30 cellular contexts compared by ENCODE assay signal in the genomic region with DNA sequence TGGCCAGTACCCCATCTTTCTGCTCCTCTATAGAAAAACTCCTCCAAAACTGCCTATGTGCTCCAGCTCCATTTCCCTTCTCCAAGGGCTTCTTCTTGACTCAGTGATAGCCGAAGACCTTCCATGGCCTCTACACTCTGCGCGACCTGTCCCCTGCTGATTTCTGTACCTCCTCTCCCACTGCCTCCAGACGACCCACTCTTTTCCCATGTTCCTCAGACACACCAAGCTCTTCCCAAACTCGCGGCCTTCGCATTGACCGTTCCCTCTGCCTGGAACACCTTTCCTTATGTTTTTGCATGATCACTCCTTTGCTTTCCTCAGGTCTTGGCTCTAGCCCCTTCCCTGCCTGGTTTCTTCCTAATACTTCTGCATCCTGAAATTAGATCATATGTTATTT.
"Had no signal": no experiment of that assay in that cellular context is flagged by ENCODE, and none has a peak within 500 bp of the region (broad histone marks: within the 10 kb centered on the region; RNA-seq: fewer than 3 reads in every experiment).

No MANE protein-coding gene starts in this region.

- H3K9me3 Mint-ChIP-seq: activated CD4-positive, alpha-beta T cell treated with anti-CD3 and anti-CD28 coated beads, Interleukin-2, amount 10 ng/mL, durations not matched to agents 7 days and 5 days; activated naive CD4-positive, alpha-beta T cell treated with anti-CD3 and anti-CD28 coated beads, Interleukin-2, amount 50 U/mL, for 24 hours; activated naive CD8-positive, alpha-beta T cell treated with anti-CD3 and anti-CD28 coated beads, Interleukin-2, amount 10 ng/mL, durations not matched to agents 7 days and 5 days; activated T-cell treated with anti-CD3 and anti-CD28 coated beads, Interleukin-2, amount 50 U/mL, for 24 hours; activated T-helper 2 cell treated with anti-CD3 and anti-CD28 coated beads, Interferon-gamma antibody, Interleukin-2, Interleukin-4, amounts not matched to agents 10 μg/mL and 5 μg/mL and 100 μg/mL, durations not matched to agents 14 hours and 24 hours and 36 hours; central memory CD8-positive, alpha-beta T cell; T-helper 1 cell treated with Interleukin-12 subunit alpha and Interleukin-12 subunit beta and Interleukin-4 antibody, amounts not matched to agents 30 μg/mL and 1 μg/mL, for 36 hours; T-helper 2 cell treated with Interferon-gamma antibody and Interleukin-4, amounts not matched to agents 5 μg/mL and 100 μg/mL, for 36 hours; WTC11 had no signal

- H3K9ac ChIP-seq: SK-N-SH had no signal

- H3K36me3 ChIP-seq: ascending aorta, cardiac muscle cell, SJSA1 had no signal

- H3K4me1 ChIP-seq: ascending aorta, SJSA1 had no signal

- H3K27ac ChIP-seq: ascending aorta, cardiac muscle cell, SJSA1 had no signal

- H3K36me3 Mint-ChIP-seq: activated naive CD4-positive, alpha-beta T cell treated with anti-CD3 and anti-CD28 coated beads, Interleukin-2, amount 50 U/mL, for 24 hours; activated naive CD8-positive, alpha-beta T cell treated with anti-CD3 and anti-CD28 coated beads, Interleukin-2, amount 10 ng/mL, durations not matched to agents 7 days and 5 days; WTC11 had no signal

- ATAC-seq: activated CD4-positive, alpha-beta T cell treated with anti-CD3 and anti-CD28 coated beads for 36 hours; activated CD4-positive, CD25-positive, alpha-beta regulatory T cell treated with anti-CD3 and anti-CD28 coated beads, Interleukin-2, amount 50 U/mL, for 24 hours; activated CD8-positive, alpha-beta T cell treated with anti-CD3 and anti-CD28 coated beads, Interleukin-2, amount 10 ng/mL, durations not matched to agents 7 days and 5 days; Panc1; WTC11 had no signal

- H3K27ac Mint-ChIP-seq: activated CD4-positive, alpha-beta T cell treated with anti-CD3 and anti-CD28 coated beads for 36 hours; activated CD4-positive, alpha-beta T cell treated with anti-CD3 and anti-CD28 coated beads, Interleukin-2, amount 10 ng/mL, durations not matched to agents 7 days and 5 days; activated CD8-positive, alpha-beta T cell treated with anti-CD3 and anti-CD28 coated beads, Interleukin-2, amount 10 ng/mL, durations not matched to agents 7 days and 5 days; activated naive CD4-positive, alpha-beta T cell treated with anti-CD3 and anti-CD28 coated beads, Interleukin-2, amount 50 U/mL, for 24 hours; activated naive CD8-positive, alpha-beta T cell treated with anti-CD3 and anti-CD28 coated beads, Interleukin-2, amount 10 ng/mL, durations not matched to agents 7 days and 5 days; activated T-cell treated with anti-CD3 and anti-CD28 coated beads, Interleukin-2, amount 50 U/mL, for 24 hours; activated T-helper 2 cell treated with anti-CD3 and anti-CD28 coated beads, Interferon-gamma antibody, Interleukin-2, Interleukin-4, amounts not matched to agents 10 μg/mL and 5 μg/mL and 100 μg/mL, durations not matched to agents 14 hours and 24 hours and 36 hours; T-helper 1 cell treated with Interleukin-12 subunit alpha and Interleukin-12 subunit beta and Interleukin-4 antibody, amounts not matched to agents 30 μg/mL and 1 μg/mL, for 36 hours; T-helper 2 cell treated with Interferon-gamma antibody and Interleukin-4, amounts not matched to agents 5 μg/mL and 100 μg/mL, for 36 hours; WTC11 had no signal

- DNase-seq: activated CD4-positive, alpha-beta T cell treated with anti-CD3 and anti-CD28 coated beads for 36 hours; activated CD4-positive, alpha-beta T cell treated with anti-CD3 and anti-CD28 coated beads, Interleukin-2, amount 10 ng/mL, durations not matched to agents 7 days and 5 days; activated CD4-positive, alpha-beta T cell treated with anti-CD3 and anti-CD28 coated beads, Interleukin-2, amount 50 U/mL, for 48 hours; activated CD8-positive, alpha-beta T cell treated with anti-CD3 and anti-CD28 coated beads, Interleukin-2, amount 10 ng/mL, durations not matched to agents 7 days and 5 days; activated gamma-delta T cell; activated naive CD4-positive, alpha-beta T cell treated with Interleukin-2 at 50 U/mL for 16 hours; activated naive CD8-positive, alpha-beta T cell treated with anti-CD3 and anti-CD28 coated beads, Interleukin-2, amount 10 ng/mL, durations not matched to agents 7 days and 5 days; activated T-cell treated with anti-CD3 and anti-CD28 coated beads, Interleukin-2, amount 50 U/mL, for 24 hours; amygdala; Karpas-422; NCI-H1048; NCI-H1105 treated with DMSO at 0.1 percent for 48 hours; NCI-H1436; NCI-H1930; NCI-H2081 treated with DMSO at 0.1 percent for 48 hours; NCI-H226; NCI-H524 treated with DMSO at 0.1 percent for 48 hours; SHP77 treated with DMSO at 0.1 percent for 48 hours; SK-N-SH had no signal

- H3K27me3 ChIP-seq: ascending aorta had no signal

- H3K9me3 ChIP-seq: ascending aorta had no signal

- H3K4me3 ChIP-seq: ascending aorta, cardiac muscle cell, SJSA1 had no signal

- H3K4me2 ChIP-seq: SK-N-SH had no signal

- H3K4me3 Mint-ChIP-seq: activated CD4-positive, alpha-beta T cell treated with anti-CD3 and anti-CD28 coated beads for 36 hours; activated CD4-positive, alpha-beta T cell treated with anti-CD3 and anti-CD28 coated beads, Interleukin-2, amount 10 ng/mL, durations not matched to agents 7 days and 5 days; activated CD8-positive, alpha-beta T cell treated with anti-CD3 and anti-CD28 coated beads, Interleukin-2, amount 10 ng/mL, durations not matched to agents 7 days and 5 days; activated naive CD4-positive, alpha-beta T cell treated with anti-CD3 and anti-CD28 coated beads, Interleukin-2, amount 50 U/mL, for 24 hours; activated naive CD8-positive, alpha-beta T cell treated with anti-CD3 and anti-CD28 coated beads, Interleukin-2, amount 10 ng/mL, durations not matched to agents 7 days and 5 days; activated T-cell treated with anti-CD3 and anti-CD28 coated beads, Interleukin-2, amount 50 U/mL, for 24 hours; central memory CD8-positive, alpha-beta T cell; T-helper 1 cell treated with Interleukin-12 subunit alpha and Interleukin-12 subunit beta and Interleukin-4 antibody, amounts not matched to agents 30 μg/mL and 1 μg/mL, for 36 hours; T-helper 2 cell treated with Interferon-gamma antibody and Interleukin-4, amounts not matched to agents 5 μg/mL and 100 μg/mL, for 36 hours; WTC11 had no signal
